ENCODE assay signal across 1 cellular context in the genomic region with DNA sequence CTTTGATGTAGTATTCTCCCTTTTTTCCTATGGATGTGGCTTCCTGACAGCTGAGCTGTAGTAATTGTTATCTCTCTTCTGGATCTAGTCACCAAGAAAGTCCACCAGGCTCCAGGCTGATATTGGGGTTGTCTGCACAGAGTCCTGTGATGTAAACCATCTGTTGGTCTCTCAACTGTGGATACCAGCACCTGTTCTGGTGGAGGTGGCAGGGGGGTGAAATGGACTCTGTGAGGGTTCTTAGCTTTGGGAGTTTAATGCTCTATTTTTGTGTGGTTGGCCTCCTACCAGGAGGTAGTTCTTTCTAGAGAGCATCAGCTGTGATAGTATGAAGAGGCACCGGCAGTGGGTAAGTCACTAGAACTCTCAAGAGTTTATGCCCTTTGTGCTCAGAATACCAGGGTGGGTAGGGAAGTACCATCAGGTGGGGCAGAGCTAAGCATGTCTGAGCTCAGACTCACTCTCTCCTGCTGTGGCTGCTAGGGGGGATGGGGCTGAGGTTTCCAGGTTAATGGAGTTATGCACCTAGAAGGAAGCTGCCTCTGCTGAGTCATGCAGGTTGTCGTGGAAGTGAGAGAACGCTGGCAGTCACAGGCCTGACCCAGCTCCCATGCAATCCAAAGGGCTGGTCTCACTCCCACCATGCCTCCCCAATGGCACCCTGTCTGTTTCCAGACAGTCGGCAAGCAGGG.
TF ChIP-seq lines count a peak whose summit lies in the region.

No MANE protein-coding gene starts in this region.

TF ChIP-seq in HepG2, 621 proteins besides CTCF, POLR2A, EP300 and RAD21:
- TF ChIP-seq FOSL2 (CRISPR knock-in tag; IDR thresholded peaks at IDR 0.05) (peak; percentile 52), NFE2L2 (IDR thresholded peaks at IDR 0.05; ENCODE audit: low read length) (peak; percentile 46), ZNF530 (CRISPR knock-in tag; IDR thresholded peaks at IDR 0.05; ENCODE audit: low read depth) (no peak), NFE2 (CRISPR knock-in tag; IDR thresholded peaks at IDR 0.05) (peak; percentile 69; the same call in 1 of the 2 replicates)
TF ChIP-seq in HepG2: peak in this region for 3.
